Comparison of ENCODE assay signal across 1 cellular context in the genomic region with DNA sequence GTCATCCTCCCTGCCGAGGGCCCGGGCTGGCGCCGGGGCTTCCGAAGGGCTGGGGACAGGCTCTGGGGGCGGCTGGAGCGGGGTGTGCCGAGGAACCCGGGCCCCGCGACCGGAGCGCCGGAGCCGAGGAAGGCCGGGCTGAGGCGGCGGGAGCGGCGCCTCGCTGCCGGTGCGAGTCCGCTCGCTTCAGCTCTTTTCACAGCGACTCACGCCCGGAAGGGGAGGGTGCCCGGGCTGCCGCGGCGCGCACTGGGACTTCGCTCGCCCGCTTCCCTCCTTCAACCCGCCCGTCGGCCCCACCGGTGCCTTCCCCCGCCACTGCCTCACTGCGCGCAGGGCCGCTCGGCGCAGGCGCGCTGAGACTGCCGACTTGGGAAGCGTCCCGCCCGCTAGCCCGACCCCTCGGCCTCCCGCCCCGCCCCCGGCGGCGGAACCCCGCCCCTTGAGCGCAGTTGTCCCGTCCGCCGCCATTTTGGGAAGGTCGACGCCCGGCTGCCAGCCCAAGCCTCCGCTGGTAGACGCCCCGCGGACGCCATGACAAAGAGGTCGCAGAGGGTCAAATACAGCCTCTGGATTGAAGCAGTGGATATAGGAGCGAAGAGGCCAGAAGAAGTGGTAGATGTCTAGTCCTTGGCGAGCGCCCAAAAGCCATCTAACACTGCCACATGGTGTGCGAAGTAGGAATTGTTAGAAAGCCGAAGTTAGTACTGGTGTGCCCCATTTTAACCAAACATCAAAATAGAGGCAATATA.
A peak's percentile ranks its signal among the peaks of the same experiment; 100 is the strongest.
TF ChIP-seq lines count a peak whose summit lies in the region.

Gene UBE2G1 (minus strand): TSS at position 364 of the 752 bp plus-strand sequence. CDS start 359 bp downstream, at position 5.

TF ChIP-seq in HepG2, 621 proteins besides CTCF, POLR2A, EP300 and RAD21 (continued from another document):
- TF ChIP-seq, protein P1, sequence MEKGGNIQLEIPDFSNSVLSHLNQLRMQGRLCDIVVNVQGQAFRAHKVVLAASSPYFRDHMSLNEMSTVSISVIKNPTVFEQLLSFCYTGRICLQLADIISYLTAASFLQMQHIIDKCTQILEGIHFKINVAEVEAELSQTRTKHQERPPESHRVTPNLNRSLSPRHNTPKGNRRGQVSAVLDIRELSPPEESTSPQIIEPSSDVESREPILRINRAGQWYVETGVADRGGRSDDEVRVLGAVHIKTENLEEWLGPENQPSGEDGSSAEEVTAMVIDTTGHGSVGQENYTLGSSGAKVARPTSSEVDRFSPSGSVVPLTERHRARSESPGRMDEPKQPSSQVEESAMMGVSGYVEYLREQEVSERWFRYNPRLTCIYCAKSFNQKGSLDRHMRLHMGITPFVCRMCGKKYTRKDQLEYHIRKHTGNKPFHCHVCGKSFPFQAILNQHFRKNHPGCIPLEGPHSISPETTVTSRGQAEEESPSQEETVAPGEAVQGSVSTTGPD (CRISPR knock-in tag; IDR thresholded peaks at IDR 0.05) = peak; percentile 73; the same call in 1 of the 2 replicates
- no peak for TF ChIP-seq AHR (CRISPR knock-in tag; IDR thresholded peaks at IDR 0.05)
- TF ChIP-seq ZBTB26 (CRISPR knock-in tag; IDR thresholded peaks at IDR 0.05; ENCODE audit: borderline replicate concordance) = no peak
- TF ChIP-seq SNRNP70 (IDR thresholded peaks at IDR 0.05; ENCODE audit: low read depth, low read length) = no peak
- no peak for TF ChIP-seq HNF1B (CRISPR knock-in tag; IDR thresholded peaks at IDR 0.05)
- TF ChIP-seq MED1 (CRISPR knock-in tag; IDR thresholded peaks at IDR 0.05) = peak; percentile 48; the same call in 1 of the 2 replicates
- TF ChIP-seq FOXO4 (CRISPR knock-in tag; conservative IDR thresholded peaks at IDR 0.05) = 0 out of 2 replicates have a peak, but pooled peaks have one; percentile 29
- TF ChIP-seq ZNF362 (CRISPR knock-in tag; IDR thresholded peaks at IDR 0.05; ENCODE audit: borderline replicate concordance) = 0 out of 2 replicates have a peak, but pooled peaks have one; percentile 9
- TF ChIP-seq, protein P2, sequence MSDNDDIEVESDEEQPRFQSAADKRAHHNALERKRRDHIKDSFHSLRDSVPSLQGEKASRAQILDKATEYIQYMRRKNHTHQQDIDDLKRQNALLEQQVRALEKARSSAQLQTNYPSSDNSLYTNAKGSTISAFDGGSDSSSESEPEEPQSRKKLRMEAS (IDR thresholded peaks at IDR 0.05) = peak; percentile 51
- 0 out of 2 replicates have a peak, but pooled peaks have one; percentile 15 for TF ChIP-seq ZBTB20 (CRISPR knock-in tag; IDR thresholded peaks at IDR 0.05; ENCODE audit: borderline replicate concordance, low read depth)
